29 cellular contexts compared by ENCODE assay signal in genomic region chr1:229531326-229531725, GRCh38.
"Had no signal": no experiment of that assay in that cellular context is flagged by ENCODE, and none has a peak within 500 bp of the region (broad histone marks: within the 10 kb centered on the region; RNA-seq: fewer than 3 reads in every experiment).

No MANE protein-coding gene starts in this region.

- H3K9me3 ChIP-seq: heart left ventricle, left lung, pancreas, psoas muscle, right lobe of liver, testis, thyroid gland, transverse colon, upper lobe of left lung, vagina had no signal

- H3K4me1 ChIP-seq: heart left ventricle, left lung, neural progenitor cell, pancreas, psoas muscle, right lobe of liver, testis, thyroid gland, transverse colon, upper lobe of left lung, vagina had no signal

- H3K9ac ChIP-seq: neural progenitor cell had no signal

- H3K9me3 Mint-ChIP-seq: immature natural killer cell; mesothelial cell of epicardium; naive B cell; natural killer cell; nephron progenitor cell; neural progenitor cell; stimulated activated naive B cell treated with anti-CD40 and anti-IgM and Interleukin-4, amounts not matched to agents 10 μg/mL and 1 μg/mL and 100 μg/mL, for 72 hours; stimulated activated naive CD8-positive, alpha-beta T cell treated with anti-CD3 and anti-CD28 coated beads, Interleukin-15, Interleukin-2, amounts not matched to agents 100 ng/mL and 50 ng/mL, for 24 hours had no signal

- H3K27ac Mint-ChIP-seq: mesothelial cell of epicardium; natural killer cell; nephron progenitor cell; neural progenitor cell; stimulated activated naive B cell treated with anti-CD40 and anti-IgM and Interleukin-4, amounts not matched to agents 10 μg/mL and 1 μg/mL and 100 μg/mL, for 72 hours; stimulated activated naive CD8-positive, alpha-beta T cell treated with anti-CD3 and anti-CD28 coated beads, Interleukin-15, Interleukin-2, amounts not matched to agents 100 ng/mL and 50 ng/mL, for 24 hours had no signal

- DNase-seq: heart left ventricle; hypothalamus; immature natural killer cell; kidney; left colon; left lung; mesendoderm; naive B cell; natural killer cell; nephron progenitor cell; pancreas; psoas muscle; right lobe of liver; stimulated activated CD4-positive, alpha-beta T cell treated with anti-CD3 and anti-CD28 coated beads, Interleukin-1b, Interleukin-23, amount 100 ng/mL, for 48 hours; stimulated activated CD4-positive, alpha-beta T cell treated with anti-CD3 and anti-CD28 coated beads, Interleukin-2, amount 100 ng/mL, for 48 hours; stimulated activated CD4-positive, alpha-beta T cell treated with anti-CD3 and anti-CD28 coated beads, Interleukin-4, amount 100 ng/mL, for 4 hours; stimulated activated CD8-positive, alpha-beta memory T cell treated with anti-CD3 and anti-CD28 coated beads, Interleukin-4, amount 100 ng/mL, for 48 hours; stimulated activated naive B cell treated with anti-CD40 and anti-IgM and Interleukin-4, amounts not matched to agents 10 μg/mL and 1 μg/mL and 100 μg/mL, for 72 hours; substantia nigra; testis; thyroid gland; transverse colon; upper lobe of left lung had no signal

- H3K4me1 Mint-ChIP-seq: immature natural killer cell, mesothelial cell of epicardium, naive B cell, natural killer cell, nephron progenitor cell, neural progenitor cell had no signal

- H3K27me3 ChIP-seq: heart left ventricle, left lung, neural progenitor cell, pancreas, right lobe of liver, testis, thyroid gland, transverse colon, upper lobe of left lung, vagina had no signal

- H3K4me3 ChIP-seq: heart left ventricle, left lung, lung, neural progenitor cell, pancreas, psoas muscle, right lobe of liver, smooth muscle cell, testis, thyroid gland, transverse colon, upper lobe of left lung, vagina had no signal

- H2AFZ ChIP-seq: neural progenitor cell had no signal

- H3K4me2 ChIP-seq: neural progenitor cell, smooth muscle cell had no signal

- H3K27ac ChIP-seq: heart left ventricle, left lung, neural progenitor cell, pancreas, psoas muscle, right lobe of liver, testis, thyroid gland, transverse colon, upper lobe of left lung, vagina had no signal

- ATAC-seq: left colon; left lung; natural killer cell; pancreas; psoas muscle; right lobe of liver; stimulated activated naive B cell treated with anti-CD40 and anti-IgM and Interleukin-4, amounts not matched to agents 10 μg/mL and 1 μg/mL and 100 μg/mL, for 72 hours had no signal

- H3K4me3 Mint-ChIP-seq: immature natural killer cell; mesothelial cell of epicardium; naive B cell; natural killer cell; nephron progenitor cell; stimulated activated naive B cell treated with anti-CD40 and anti-IgM and Interleukin-4, amounts not matched to agents 10 μg/mL and 1 μg/mL and 100 μg/mL, for 72 hours; stimulated activated naive CD8-positive, alpha-beta T cell treated with anti-CD3 and anti-CD28 coated beads, Interleukin-15, Interleukin-2, amounts not matched to agents 100 ng/mL and 50 ng/mL, for 24 hours had no signal

- H3K27me3 Mint-ChIP-seq: naive B cell; stimulated activated naive B cell treated with anti-CD40 and anti-IgM and Interleukin-4, amounts not matched to agents 10 μg/mL and 1 μg/mL and 100 μg/mL, for 72 hours; stimulated activated naive CD8-positive, alpha-beta T cell treated with anti-CD3 and anti-CD28 coated beads, Interleukin-15, Interleukin-2, amounts not matched to agents 100 ng/mL and 50 ng/mL, for 24 hours had no signal
